ENCODE assay signal across 16 cellular contexts in genomic region chr1:15213333-15213732, GRCh38. TPM values are rescaled to one million over a fixed set of nuclear protein-coding genes. Genes with fewer than 3 reads are reported as not detected.
DNase-seq lines count a peak whose midpoint lies in the region; TF ChIP-seq lines count a peak whose summit lies in the region.
"Had no signal": no experiment of that assay in that cellular context is flagged by ENCODE, and none has a peak within 500 bp of the region (broad histone marks: within the 10 kb centered on the region; RNA-seq: fewer than 3 reads in every experiment).

No MANE protein-coding gene starts in this region.

- H3K4me3 Mint-ChIP-seq in dendritic cell treated with granulocyte-macrophage colony-stimulating factor and Interleukin-4, amounts not matched to agents 40 ng/mL and 50 ng/mL, for 4 days: peak overlapping the region; percentile 39
- H3K4me3 Mint-ChIP-seq: activated CD4-positive, alpha-beta T cell treated with anti-CD3 and anti-CD28 coated beads, Interleukin-2, amount 10 ng/mL, durations not matched to agents 24 days and 14 days; activated T-helper 1 cell treated with anti-CD3 and anti-CD28 coated beads, Interleukin-12 subunit alpha, Interleukin-12 subunit beta, Interleukin-2, Interleukin-4 antibody, amounts not matched to agents 30 ng/mL and 10 ng/mL and 1 ng/mL, durations not matched to agents 14 hours and 24 hours and 36 hours; stimulated activated naive CD8-positive, alpha-beta T cell treated with anti-CD3 and anti-CD28 coated beads, Interleukin-15, Interleukin-2, amounts not matched to agents 100 ng/mL and 50 ng/mL, for 24 hours; T-helper 17 cell had no signal

- no peaks in the 10 kb centered on the region for H3K27me3 ChIP-seq in tibial artery
- H3K27me3 ChIP-seq: brain microvascular endothelial cell, Peyer's patch had no signal

- peaks cover 0 to 73% (median 53%) of the 10 kb centered on the region in 4 donors for H3K4me1 ChIP-seq in tibial artery

- no peaks in the 10 kb centered on the region for H3K9me3 Mint-ChIP-seq in dendritic cell treated with granulocyte-macrophage colony-stimulating factor and Interleukin-4, amounts not matched to agents 40 ng/mL and 50 ng/mL, for 4 days
- H3K9me3 Mint-ChIP-seq: activated CD4-positive, alpha-beta T cell treated with anti-CD3 and anti-CD28 coated beads, Interleukin-2, amount 10 ng/mL, durations not matched to agents 24 days and 14 days; activated T-helper 1 cell treated with anti-CD3 and anti-CD28 coated beads, Interleukin-12 subunit alpha, Interleukin-12 subunit beta, Interleukin-2, Interleukin-4 antibody, amounts not matched to agents 30 ng/mL and 10 ng/mL and 1 ng/mL, durations not matched to agents 14 hours and 24 hours and 36 hours; stimulated activated naive CD8-positive, alpha-beta T cell treated with anti-CD3 and anti-CD28 coated beads, Interleukin-15, Interleukin-2, amounts not matched to agents 100 ng/mL and 50 ng/mL, for 24 hours had no signal

- H3K27ac Mint-ChIP-seq in dendritic cell treated with granulocyte-macrophage colony-stimulating factor and Interleukin-4, amounts not matched to agents 40 ng/mL and 50 ng/mL, for 4 days: peak overlapping the region; percentile 83
- H3K27ac Mint-ChIP-seq: activated CD4-positive, alpha-beta T cell treated with anti-CD3 and anti-CD28 coated beads, Interleukin-2, amount 10 ng/mL, durations not matched to agents 24 days and 14 days; activated T-helper 1 cell treated with anti-CD3 and anti-CD28 coated beads, Interleukin-12 subunit alpha, Interleukin-12 subunit beta, Interleukin-2, Interleukin-4 antibody, amounts not matched to agents 30 ng/mL and 10 ng/mL and 1 ng/mL, durations not matched to agents 14 hours and 24 hours and 36 hours; stimulated activated naive CD8-positive, alpha-beta T cell treated with anti-CD3 and anti-CD28 coated beads, Interleukin-15, Interleukin-2, amounts not matched to agents 100 ng/mL and 50 ng/mL, for 24 hours; T-helper 17 cell had no signal

- peaks cover 90% of the 10 kb centered on the region for H3K4me1 Mint-ChIP-seq in dendritic cell treated with granulocyte-macrophage colony-stimulating factor and Interleukin-4, amounts not matched to agents 40 ng/mL and 50 ng/mL, for 4 days (ENCODE audit: low read depth)
- H3K4me1 Mint-ChIP-seq: activated CD4-positive, alpha-beta T cell treated with anti-CD3 and anti-CD28 coated beads, Interleukin-2, amount 10 ng/mL, durations not matched to agents 24 days and 14 days had no signal

- DNase-seq in MV-4-11 (lab: John Stamatoyannopoulos, UW): peak; percentile 57
- peak; percentile 39 for DNase-seq in mesenteric fat pad (ENCODE audit: low spot score)
- DNase-seq in tibial artery: no peak
- no peak for DNase-seq in GM10266 (ENCODE audit: extremely low spot score)
- DNase-seq in activated CD4-positive, alpha-beta T cell treated with anti-CD3 and anti-CD28 coated beads for 1 hour: no peak
- no peak for DNase-seq in DMS79 treated with DMSO at 0.1 percent for 48 hours (lab: John Stamatoyannopoulos, UW)
- no peak for DNase-seq in NCI-H524 treated with DMSO at 0.1 percent for 48 hours (lab: John Stamatoyannopoulos, UW)
- DNase-seq: activated CD4-positive, alpha-beta T cell treated with anti-CD3 and anti-CD28 coated beads, Interleukin-2, amount 10 ng/mL, durations not matched to agents 24 days and 14 days; brain microvascular endothelial cell; NCI-H1105; NCI-H446; Peyer's patch; T-helper 17 cell had no signal

- H3K36me3 ChIP-seq in tibial artery: no peaks in the 10 kb centered on the region
- H3K36me3 ChIP-seq: brain microvascular endothelial cell had no signal

- H3K27me3 Mint-ChIP-seq in dendritic cell treated with granulocyte-macrophage colony-stimulating factor and Interleukin-4, amounts not matched to agents 40 ng/mL and 50 ng/mL, for 4 days: no peaks in the 10 kb centered on the region

- H3K36me3 Mint-ChIP-seq in dendritic cell treated with granulocyte-macrophage colony-stimulating factor and Interleukin-4, amounts not matched to agents 40 ng/mL and 50 ng/mL, for 4 days (ENCODE audit: low read depth): peaks cover 80% of the 10 kb centered on the region

- intact Hi-C loops in dendritic cell treated with granulocyte-macrophage colony-stimulating factor and Interleukin-4, amounts not matched to agents 40 ng/mL and 50 ng/mL, for 4 days (cut with micrococcal nuclease): loop anchor here (10.0 kb wide), 1 partner anchor 59 kb away; the partner anchor contains the start of gene TMEM51
- intact Hi-C loops in tibial artery (cut with DNase I; ENCODE audit: low total_unique reads): no loop called here

- no peak overlapping the region for H3K4me3 ChIP-seq in tibial artery
- H3K4me3 ChIP-seq: Peyer's patch had no signal

- H3K9me3 ChIP-seq in tibial artery: no peaks in the 10 kb centered on the region

- no peak for TF ChIP-seq CTCF in tibial artery (IDR thresholded peaks at IDR 0.05)
- no peak for TF ChIP-seq CTCF in GM10266 (IDR thresholded peaks at IDR 0.05; ENCODE audit: control insufficient read depth, insufficient read depth, low read depth, missing control alignments)

- peak overlapping the region; percentile 66 to 77 for H3K27ac ChIP-seq in tibial artery
- H3K27ac ChIP-seq: brain microvascular endothelial cell had no signal

RNA-seq across cellular contexts. Expression of gene FHAD1, which starts 33.7 kb away (rescaled TPM):
- 0.55 TPM for total RNA-seq in mesenteric fat pad
- total RNA-seq: activated CD4-positive, alpha-beta T cell treated with anti-CD3 and anti-CD28 coated beads, Interleukin-2, amount 10 ng/mL, durations not matched to agents 24 days and 14 days; activated T-helper 1 cell treated with anti-CD3 and anti-CD28 coated beads, Interleukin-12 subunit alpha, Interleukin-12 subunit beta, Interleukin-2, Interleukin-4 antibody, amounts not matched to agents 30 ng/mL and 10 ng/mL and 1 ng/mL, durations not matched to agents 14 hours and 24 hours and 36 hours; T-helper 17 cell had no signal

RNA-seq across cellular contexts. Expression of gene TMEM51, which starts 59.8 kb away (rescaled TPM):
- total RNA-seq in mesenteric fat pad: 4.3 TPM
- total RNA-seq: T-helper 17 cell had no signal

Comparison
In these comparisons a context has a peak if more than half of its experiments do, and no peak if none do; other contexts are left out.
1. DNase-seq: peak in MV-4-11 (single experiment) and mesenteric fat pad (single experiment); none in tibial artery (0 of 2), GM10266 (single experiment), activated CD4-positive, alpha-beta T cell treated with anti-CD3 and anti-CD28 coated beads for 1 hour (single experiment), DMS79 treated with DMSO at 0.1 percent for 48 hours (single experiment) and NCI-H524 treated with DMSO at 0.1 percent for 48 hours (single experiment).